In the genomic region with DNA sequence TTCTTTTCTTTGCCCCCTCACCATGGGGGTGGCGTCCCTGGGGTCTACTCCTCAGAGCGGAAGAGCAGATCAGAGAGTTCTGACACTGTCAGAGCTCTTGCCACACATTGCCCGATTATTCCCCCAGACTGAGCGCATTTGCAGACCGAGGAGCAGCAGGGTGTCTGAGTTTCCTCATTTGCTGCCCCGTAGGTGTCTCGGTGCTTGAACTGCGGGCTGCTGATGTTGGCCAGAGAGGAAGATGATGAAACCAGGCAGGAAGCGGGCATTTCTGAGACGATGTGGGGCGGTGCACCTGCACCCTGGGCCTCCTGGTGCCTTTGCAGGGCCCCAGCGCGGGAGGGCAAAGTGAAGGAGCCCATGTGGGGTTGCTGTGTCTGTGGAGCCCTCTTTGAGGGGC, we compare ENCODE assay signal across 9 cellular contexts. TPM values are rescaled to one million over a fixed set of nuclear protein-coding genes. Genes with fewer than 3 reads are reported as not detected.
DNase-seq lines count a peak whose midpoint lies in the region; ATAC-seq and TF ChIP-seq lines count a peak whose summit lies in the region.
"Had no signal": no experiment of that assay in that cellular context is flagged by ENCODE, and none has a peak within 500 bp of the region (broad histone marks: within the 10 kb centered on the region; RNA-seq: fewer than 3 reads in every experiment).

No MANE protein-coding gene starts in this region.

- no peak for TF ChIP-seq CTCF in endodermal cell (conservative IDR thresholded peaks at IDR 0.05)
- TF ChIP-seq CTCF in SK-N-SH (IDR thresholded peaks at IDR 0.05): no peak

- H3K4me2 ChIP-seq in SK-N-SH: no peak overlapping the region

- WGBS in endodermal cell (ENCODE audit: insufficient coverage in 1 of 2, insufficient read length in 1 of 2), 2 experiments: 87 to 94% methylated on average over 10 to 13 of the region's 13 CpGs
- 75% methylated on average over 13 of the region's 13 CpGs for WGBS in SK-N-SH (ENCODE audit: low lambda C conversion rate)

- no peaks in the 10 kb centered on the region for H3K27me3 Mint-ChIP-seq in endodermal cell (ENCODE audit: insufficient read depth)

- H2AFZ ChIP-seq in SK-N-SH (ENCODE audit: low read depth): no peak overlapping the region

- H3K4me1 Mint-ChIP-seq in endodermal cell: peaks cover 8% of the 10 kb centered on the region

- no peak overlapping the region for H3K27ac Mint-ChIP-seq in endodermal cell

- H4K20me1 ChIP-seq in SK-N-SH (ENCODE audit: insufficient read depth): no peaks in the 10 kb centered on the region

- POLR2A ChIA-PET in SK-N-SH (lab: Yijun Ruan, JAX): no interaction called here

- no peak for TF ChIP-seq EP300 in SK-N-SH (IDR thresholded peaks at IDR 0.05; ENCODE audit: borderline replicate concordance in 1 of 2, low read depth in 1 of 2, low read length in 1 of 2)

- H3K4me3 ChIP-seq in endodermal cell (ENCODE audit: low read length): no peak overlapping the region
- H3K4me3 ChIP-seq in SK-N-SH (ENCODE audit: low read depth in 2 of 2, low read length in 1 of 2): no peak overlapping the region
- H3K4me3 ChIP-seq: tibial artery had no signal

- ATAC-seq in GM18517 (IDR thresholded peaks at IDR 0.05; ENCODE audit: unreplicated experiment) (peak; percentile 66), HG03103 (IDR thresholded peaks at IDR 0.05; ENCODE audit: low read depth, unreplicated experiment) (peak; percentile 80)
- ATAC-seq in activated CD4-positive, CD25-positive, alpha-beta regulatory T cell treated with anti-CD3 and anti-CD28 coated beads, Interleukin-2, amount 50 U/mL, for 24 hours: peak; percentile 79 to 82

- peaks cover 4% of the 10 kb centered on the region for H3K4me1 ChIP-seq in endodermal cell (ENCODE audit: control insufficient read depth, insufficient read depth, low read length)
- peaks cover 0 to 1% of the 10 kb centered on the region in 2 experiments; a peak in 2 of 4 replicates for H3K4me1 ChIP-seq in SK-N-SH (ENCODE audit: control insufficient read depth in 1 of 2, insufficient read depth in 2 of 2, low read depth in 1 of 2, low read length in 1 of 2)
- H3K4me1 ChIP-seq: tibial artery had no signal

- no peak overlapping the region for H3K9ac ChIP-seq in endodermal cell (ENCODE audit: extremely low read depth, low read length, poor library complexity, severe bottlenecking)
- H3K9ac ChIP-seq in SK-N-SH: no peak overlapping the region

- CTCF ChIA-PET in SK-N-SH (lab: Yijun Ruan, JAX): no interaction called here

- H3F3A ChIP-seq in SK-N-SH (replicated peaks; ENCODE audit: insufficient read depth): no peaks in the 10 kb centered on the region

- peak; percentile 8 for DNase-seq in effector CD8-positive, alpha-beta T cell (lab: John Stamatoyannopoulos, UW)
- DNase-seq in stimulated activated CD4-positive, alpha-beta T cell treated with anti-CD3 and anti-CD28 coated beads, Interleukin-4, amount 100 ng/mL, for 4 hours: peak; percentile 56 to 59
- DNase-seq in endodermal cell: no peak
- DNase-seq in mesenteric fat pad (ENCODE audit: low spot score): no peak
- no peak for DNase-seq in SK-N-SH

- H3K27ac ChIP-seq in endodermal cell (ENCODE audit: low read depth, low read length) (no peak overlapping the region), SK-N-SH (ENCODE audit: low read depth in 2 of 2, low read length in 1 of 2) (no peak overlapping the region)
- H3K27ac ChIP-seq: tibial artery had no signal

- H3K36me3 ChIP-seq in endodermal cell (ENCODE audit: control insufficient read depth, insufficient read depth, low read length) (no peaks in the 10 kb centered on the region), SK-N-SH (replicated peaks in 1 of 2; ENCODE audit: control insufficient read depth in 1 of 2, insufficient read depth in 2 of 2, low read length in 1 of 2) (no peaks in the 10 kb centered on the region)

- TF ChIP-seq RAD21 in SK-N-SH (IDR thresholded peaks at IDR 0.05; ENCODE audit: low read length): no peak

- no peaks in the 10 kb centered on the region for H3K9me3 Mint-ChIP-seq in endodermal cell

- H3K79me2 ChIP-seq in SK-N-SH (ENCODE audit: insufficient read depth): no peaks in the 10 kb centered on the region

- H3K9me3 ChIP-seq in endodermal cell (ENCODE audit: control insufficient read depth, low read length) (no peaks in the 10 kb centered on the region), SK-N-SH (no peaks in the 10 kb centered on the region)
- H3K9me3 ChIP-seq: tibial artery had no signal

- H3K4me3 Mint-ChIP-seq in endodermal cell: no peak overlapping the region

- no peaks in the 10 kb centered on the region for H3K27me3 ChIP-seq in endodermal cell (ENCODE audit: control insufficient read depth, insufficient read depth, low read length, poor library complexity, severe bottlenecking)
- peaks cover 5% of the 10 kb centered on the region; the same call in 1 of the 2 replicates for H3K27me3 ChIP-seq in SK-N-SH (ENCODE audit: insufficient read depth)
- H3K27me3 ChIP-seq: tibial artery had no signal

- H3K9me2 ChIP-seq in SK-N-SH: no peaks in the 10 kb centered on the region

- H3K36me3 Mint-ChIP-seq in endodermal cell (ENCODE audit: low read depth): no peaks in the 10 kb centered on the region

TF ChIP-seq in SK-N-SH, 30 proteins besides CTCF, POLR2A, EP300 and RAD21:
- TF ChIP-seq TEAD4 (IDR thresholded peaks at IDR 0.05; ENCODE audit: borderline replicate concordance, insufficient read depth) (no peak), RFX5 (IDR thresholded peaks at IDR 0.05; ENCODE audit: low read length) (no peak), JUND (IDR thresholded peaks at IDR 0.05) (no peak), FOSL2 (IDR thresholded peaks at IDR 0.05; ENCODE audit: borderline replicate concordance, low read depth) (no peak), FOXM1 (IDR thresholded peaks at IDR 0.05; ENCODE audit: low read depth) (no peak), ELF1 (IDR thresholded peaks at IDR 0.05) (no peak), POLR2AphosphoS5 (IDR thresholded peaks at IDR 0.05; ENCODE audit: low read depth, low read length) (no peak)

RNA-seq across cellular contexts. Expression of a gene that starts 55.2 kb away (rescaled TPM):
- total RNA-seq in endodermal cell (10 to 100 TPM in 1 of 2 donors, 1 to 10 TPM in 1; 4.4 to 14.1 TPM), mesenteric fat pad (4.3 TPM)
- polyA plus RNA-seq in endodermal cell (2013, experiment 1 of 2): 6.2 TPM
- polyA plus RNA-seq in endodermal cell (2013, experiment 2 of 2): 5.0 TPM
- polyA plus RNA-seq in SK-N-SH (2012; rRNA removed): 0.41 and 0.60 TPM in 2 replicates
- polyA plus RNA-seq in SK-N-SH (2012; cell fraction: cytosol; rRNA removed): 0.20 and 0.24 TPM in 2 replicates
- 0.20 and 0.22 TPM in 2 replicates for polyA plus RNA-seq in SK-N-SH (2012; cell fraction: nucleus; rRNA removed)

RNA-seq across cellular contexts. Expression of a gene that starts 55.5 kb away (rescaled TPM):
- total RNA-seq in endodermal cell (under 1 TPM; 0.18 to 0.58 TPM), mesenteric fat pad (8.4 TPM)
- 0.32 TPM for polyA plus RNA-seq in endodermal cell (2013, experiment 1 of 2)
- polyA plus RNA-seq in endodermal cell (2013, experiment 2 of 2): 0.37 TPM
- polyA plus RNA-seq in SK-N-SH (2012; rRNA removed): 0.03 TPM in 1 of 2 replicates, not detected in the other
- polyA plus RNA-seq in SK-N-SH (2012; cell fraction: cytosol; rRNA removed): 0.01 and 0.03 TPM in 2 replicates
- 0.16 and 0.30 TPM in 2 replicates for polyA plus RNA-seq in SK-N-SH (2012; cell fraction: nucleus; rRNA removed)

Comparison
In these comparisons a context has a peak if more than half of its experiments do, and no peak if none do; other contexts are left out.
1. DNase-seq: peak in effector CD8-positive, alpha-beta T cell (single experiment) and stimulated activated CD4-positive, alpha-beta T cell treated with anti-CD3 and anti-CD28 coated beads, Interleukin-4, amount 100 ng/mL, for 4 hours (2 of 2); none in endodermal cell (single experiment), mesenteric fat pad (single experiment) and SK-N-SH (single experiment).
2. Peak in every context shown above with its lines, with median percentiles within 50 percentile points of each other: ATAC-seq.